ENCODE assay signal across 8 cellular contexts in the genomic region with DNA sequence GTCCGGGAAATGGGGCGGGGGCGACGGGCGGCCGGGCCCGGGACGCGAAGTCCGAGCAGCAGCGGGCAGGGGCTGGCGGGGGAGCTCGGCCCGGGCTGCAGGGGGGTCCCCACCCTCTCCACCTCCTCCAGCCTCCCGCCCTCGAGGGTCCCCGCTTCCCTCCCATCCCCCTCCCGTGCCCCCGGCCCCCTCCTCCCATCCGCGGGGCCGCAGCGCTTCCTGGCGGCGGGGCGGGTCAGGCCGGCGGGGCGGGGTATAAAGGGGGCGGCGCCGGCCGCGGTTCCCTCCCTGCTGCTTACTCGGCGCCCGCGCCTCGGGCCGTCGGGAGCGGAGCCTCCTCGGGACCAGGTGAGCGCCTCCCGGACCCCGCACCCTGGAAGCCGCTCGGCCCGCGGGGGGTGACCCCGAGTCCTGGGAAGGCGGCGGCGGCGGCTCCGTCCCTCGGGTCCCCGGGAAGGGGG. TPM values are rescaled to one million over a fixed set of nuclear protein-coding genes. Genes with fewer than 3 reads are reported as not detected.
DNase-seq lines count a peak whose midpoint lies in the region; ATAC-seq and TF ChIP-seq lines count a peak whose summit lies in the region.

Gene COL6A2, plus strand, starts transcription at position 287 of the 461 bp plus-strand sequence.

- H3K36me3 Mint-ChIP-seq in activated naive CD8-positive, alpha-beta T cell treated with anti-CD3 and anti-CD28 coated beads for 36 hours, result peaks cover 6% of the 10 kb centered on the region

- H3K27ac Mint-ChIP-seq in activated naive CD8-positive, alpha-beta T cell treated with anti-CD3 and anti-CD28 coated beads for 36 hours, result no peak within 1 kb of the TSS

- H3K4me1 Mint-ChIP-seq in activated naive CD8-positive, alpha-beta T cell treated with anti-CD3 and anti-CD28 coated beads for 36 hours, result peaks cover 3% of the 10 kb centered on the region

- peaks cover 19% of the 10 kb centered on the region for H3K36me3 ChIP-seq in SJSA1

- H3K4me3 ChIP-seq in SJSA1, result peak within 1 kb of the TSS; percentile 94

- peak within 1 kb of the TSS; percentile 75 for H3K4me3 Mint-ChIP-seq in activated naive CD8-positive, alpha-beta T cell treated with anti-CD3 and anti-CD28 coated beads for 36 hours

- intact Hi-C loops in left cardiac atrium (cut with DNase I), result loop anchor here (5.0 kb wide), 2 partner anchors 116 to 126 kb away; partner anchors contain the start of gene COL6A1 (in 1 of the 2)

- no peak for TF ChIP-seq CTCF in GM10266 (IDR thresholded peaks at IDR 0.05; ENCODE audit: control insufficient read depth, insufficient read depth, low read depth, missing control alignments)

- peaks cover 12% of the 10 kb centered on the region for H3K27me3 Mint-ChIP-seq in activated naive CD8-positive, alpha-beta T cell treated with anti-CD3 and anti-CD28 coated beads for 36 hours

- H3K4me1 ChIP-seq in SJSA1 (replicated peaks), result peaks cover 34% of the 10 kb centered on the region

- H3K9me3 ChIP-seq in SJSA1 (replicated peaks), result peaks cover 7% of the 10 kb centered on the region

- peak; percentile 71 for DNase-seq in GM10266 (ENCODE audit: extremely low spot score)
- DNase-seq in SJSA1 (ENCODE audit: low read depth in 1 of 2, low spot score in 2 of 2), result peak; percentile 31 to 67
- DNase-seq in activated naive CD8-positive, alpha-beta T cell treated with anti-CD3 and anti-CD28 coated beads for 36 hours, result peak; percentile 73
- DNase-seq in left cardiac atrium, result peak; percentile 80
- DNase-seq in renal cortical epithelial cell (ENCODE audit: low read depth), result no peak
- no peak for DNase-seq in NK-92 (lab: John Stamatoyannopoulos, UW; ENCODE audit: unreplicated experiment)

- ATAC-seq in left cardiac atrium (peak; percentile 89 to 92), GM21576 (IDR thresholded peaks at IDR 0.05; ENCODE audit: unreplicated experiment) (no peak), GM21367 (IDR thresholded peaks at IDR 0.05; ENCODE audit: unreplicated experiment) (no peak)

- H3K27me3 ChIP-seq in SJSA1 (replicated peaks), result no peaks in the 10 kb centered on the region

- peak within 1 kb of the TSS; percentile 74 for H3K27ac ChIP-seq in SJSA1

- peaks cover 7% of the 10 kb centered on the region for H3K9me3 Mint-ChIP-seq in activated naive CD8-positive, alpha-beta T cell treated with anti-CD3 and anti-CD28 coated beads for 36 hours

RNA-seq across cellular contexts. Expression of gene COL6A2, which starts in this region (rescaled TPM):
- total RNA-seq in SJSA1 (2014; rRNA removed; shearing (Covaris generic)), result 310 and 333 TPM in 2 replicates
- total RNA-seq in activated naive CD8-positive, alpha-beta T cell treated with anti-CD3 and anti-CD28 coated beads for 36 hours, result 10 to 100 TPM; 16.0 to 16.5 TPM
- total RNA-seq in left cardiac atrium, result 100 to 1,000 TPM; 330 to 350 TPM
- 60.7 and 70.2 TPM in 2 replicates for total RNA-seq in renal cortical epithelial cell

Comparison
In these comparisons a context has a peak if more than half of its experiments do, and no peak if none do; other contexts are left out.
1. DNase-seq: peak in GM10266 (single experiment), SJSA1 (2 of 2), activated naive CD8-positive, alpha-beta T cell treated with anti-CD3 and anti-CD28 coated beads for 36 hours (single experiment) and left cardiac atrium (single experiment); none in renal cortical epithelial cell (single experiment) and NK-92 (single experiment).
2. ATAC-seq: peak in left cardiac atrium (2 of 2); none in GM21576 (single experiment) and GM21367 (single experiment).